ENCODE assay signal across 8 cellular contexts in the genomic region with DNA sequence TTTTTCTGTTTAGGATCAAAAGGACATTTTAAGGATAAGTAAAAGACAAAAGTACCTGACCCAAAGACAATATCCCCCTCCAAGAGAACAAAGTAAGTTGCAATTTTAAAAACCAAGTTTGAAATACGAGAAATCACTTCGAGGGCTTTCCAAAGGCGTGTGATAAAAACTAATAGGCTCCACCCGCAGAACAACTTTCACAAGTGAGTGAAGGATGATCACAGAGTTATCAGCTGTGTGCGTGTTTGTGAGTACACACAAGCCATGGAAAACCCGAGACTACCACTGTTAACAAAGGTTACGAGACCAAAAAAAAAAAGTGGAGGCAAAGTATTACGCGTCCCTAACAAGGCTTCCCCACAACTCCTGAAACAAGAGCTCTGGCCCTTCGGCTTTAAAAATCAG. TPM values are rescaled to one million over a fixed set of nuclear protein-coding genes. Genes with fewer than 3 reads are reported as not detected.
A peak's percentile ranks its signal among the peaks of the same experiment; 100 is the strongest.
DNase-seq lines count a peak whose midpoint lies in the region; ATAC-seq, FAIRE-seq and TF ChIP-seq lines count a peak whose summit lies in the region.

No MANE protein-coding gene starts in this region.

- DNase-seq in GM04503 (ENCODE audit: low read depth) (peak; percentile 22), K562 (ENCODE audit: extremely low read depth in 1 of 4, low spot score in 3 of 4) (peak in 1 of 4 experiments; percentile 47), kidney glomerular epithelial cell (lab: John Stamatoyannopoulos, UW) (peak; percentile 42), putamen (ENCODE audit: low spot score) (no peak), NCI-H187 (lab: John Stamatoyannopoulos, UW) (no peak), T1000 (lab: John Stamatoyannopoulos, UW) (no peak)

- TF ChIP-seq EP300 in K562 (IDR thresholded peaks at IDR 0.05; ENCODE audit: low read length): no peak

- no peaks in the 10 kb centered on the region for H3K9me3 Mint-ChIP-seq in IgD-negative memory B cell

- H3K4me2 ChIP-seq in K562 (ENCODE audit: insufficient read depth, low read length): peak overlapping the region; percentile 86

- H3K27me3 ChIP-seq in K562 (ENCODE audit: control insufficient read depth in 2 of 2, insufficient read depth in 2 of 2, low read length in 2 of 2): no peaks in the 10 kb centered on the region
- H3K27me3 ChIP-seq in subcutaneous abdominal adipose tissue (ENCODE audit: control insufficient read depth in 5 of 5, insufficient read depth in 4 of 5, low read length in 5 of 5): no peaks in the 10 kb centered on the region

- H3K4me3 Mint-ChIP-seq in IgD-negative memory B cell: peak overlapping the region; percentile 92 to 97 (median 96)

- CTCF ChIA-PET in K562 (lab: Yijun Ruan, JAX; ENCODE audit: low intra/inter-chr PET ratio): no interaction called here

- TF ChIP-seq POLR2A in K562 (conservative IDR thresholded peaks at IDR 0.05): no peak

- H3K36me3 ChIP-seq in K562 (ENCODE audit: control insufficient read depth, insufficient read depth, low read length) (no peaks in the 10 kb centered on the region; the same call in 2 of the 3 replicates), subcutaneous abdominal adipose tissue (ENCODE audit: control insufficient read depth in 5 of 5, insufficient read depth in 5 of 5, low read length in 5 of 5) (no peaks in the 10 kb centered on the region)

- peaks cover 10% of the 10 kb centered on the region; the same call in 1 of the 2 replicates for H4K20me1 ChIP-seq in K562 (replicated peaks; ENCODE audit: control insufficient read depth, insufficient read depth, low read length)

- H3K27ac ChIP-seq in K562 (ENCODE audit: extremely low read depth, low read depth, low read length) (peak overlapping the region; percentile 86), subcutaneous abdominal adipose tissue (ENCODE audit: low read depth, low read length) (peak overlapping the region; percentile 96)

- H3K36me3 Mint-ChIP-seq in IgD-negative memory B cell: peaks cover 2% of the 10 kb centered on the region

- H3K4me1 Mint-ChIP-seq in IgD-negative memory B cell: peaks cover 39 to 55% (median 48%) of the 10 kb centered on the region in 3 donors

- H3K4me1 ChIP-seq in K562 (replicated peaks in 1 of 2; ENCODE audit: control insufficient read depth in 2 of 2, insufficient read depth in 2 of 2, low read length in 2 of 2) (peaks cover 15 to 30% of the 10 kb centered on the region in 2 experiments), subcutaneous abdominal adipose tissue (ENCODE audit: control insufficient read depth in 5 of 5, insufficient read depth in 5 of 5, low read length in 5 of 5) (peaks cover 2 to 51% (median 45%) of the 10 kb centered on the region in 5 donors)

- H3K27me3 Mint-ChIP-seq in IgD-negative memory B cell: no peaks in the 10 kb centered on the region

- intact Hi-C loops in K562 (cut with micrococcal nuclease): loop anchor here (5.0 kb wide), 3 partner anchors 32 to 157 kb away; no protein-coding TSS in a partner anchor

- no peak for TF ChIP-seq CTCF in K562 (IDR thresholded peaks at IDR 0.05 in 2 of 3, conservative IDR thresholded peaks at IDR 0.05 in 1 of 3; ENCODE audit: insufficient read depth in 2 of 3, low read depth in 1 of 3, low read length in 3 of 3)

- peak overlapping the region; percentile 84 for H2AFZ ChIP-seq in K562 (ENCODE audit: low read depth, low read length)

- peak; percentile 4 for ATAC-seq in K562

- no peak for TF ChIP-seq RAD21 in K562 (CRISPR knock-in tag; conservative IDR thresholded peaks at IDR 0.05 in 1 of 2, IDR thresholded peaks at IDR 0.05 in 1 of 2)

- H3K4me3 ChIP-seq in K562 (peak overlapping the region; percentile 92), subcutaneous abdominal adipose tissue (ENCODE audit: low read depth in 1 of 5, low read length in 5 of 5) (peak overlapping the region; percentile 85 to 88 (median 87))

- peak overlapping the region; percentile 88 to 96 (median 93) for H3K27ac Mint-ChIP-seq in IgD-negative memory B cell

- BruUV-seq in K562 (replicated peaks; lab: Mats Ljungman, UMichigan): no TSS peak

- H3K9me1 ChIP-seq in K562 (ENCODE audit: control insufficient read depth, insufficient read depth, low read length): no peaks in the 10 kb centered on the region

- peak overlapping the region; percentile 84 to 93 for H3K9ac ChIP-seq in K562 (ENCODE audit: insufficient read depth in 1 of 2, low read depth in 2 of 2, low read length in 2 of 2)
- H3K9ac ChIP-seq in subcutaneous abdominal adipose tissue (ENCODE audit: low read length in 5 of 5): peak overlapping the region; percentile 66 to 94 (median 82)

- peaks cover 54% of the 10 kb centered on the region for H3K79me2 ChIP-seq in K562 (ENCODE audit: control insufficient read depth, insufficient read depth, low read length)

- in situ Hi-C loops in K562 (cut with MboI): no loop called here

- 0% methylated on average over 5 of the region's 10 CpGs for WGBS in K562 (ENCODE audit: insufficient coverage, low coverage, missing lambda C conversion rate)

- H3K9me3 ChIP-seq in K562 (replicated peaks; ENCODE audit: control insufficient read depth, insufficient read depth, low read depth, low read length) (no peaks in the 10 kb centered on the region), subcutaneous abdominal adipose tissue (ENCODE audit: control insufficient read depth in 5 of 5, low read length in 5 of 5) (no peaks in the 10 kb centered on the region)

- POLR2A ChIA-PET in K562 (lab: Yijun Ruan, JAX): interaction anchor here (1.0 kb wide), 2 partner anchors 10 to 30 kb away, joined by 3 to 5 read pairs; no protein-coding TSS in a partner anchor

- peak; percentile 60 for FAIRE-seq in K562 (lab: Jason Lieb, UNC)

TF ChIP-seq in K562, 482 proteins besides CTCF, POLR2A, EP300 and RAD21 (continues in another document):
- TF ChIP-seq, protein P1, sequence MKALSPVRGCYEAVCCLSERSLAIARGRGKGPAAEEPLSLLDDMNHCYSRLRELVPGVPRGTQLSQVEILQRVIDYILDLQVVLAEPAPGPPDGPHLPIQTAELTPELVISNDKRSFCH (CRISPR knock-in tag; IDR thresholded peaks at IDR 0.05): no peak
- TF ChIP-seq, protein P1 (tag; IDR thresholded peaks at IDR 0.05): no peak
- no peak for TF ChIP-seq RBM25 (IDR thresholded peaks at IDR 0.05; ENCODE audit: low read depth, low read length, severe bottlenecking)
- 0 out of 2 replicates have a peak, but pooled peaks have one; percentile 48 for TF ChIP-seq HMBOX1 (IDR thresholded peaks at IDR 0.05)
- no peak for TF ChIP-seq MNT (conservative IDR thresholded peaks at IDR 0.05)
- TF ChIP-seq ZFP91 (CRISPR knock-in tag; IDR thresholded peaks at IDR 0.05): peak; percentile 85; the same call in 1 of the 2 replicates

RNA-seq across cellular contexts. Expression of gene SMAD2, which starts 0.8 kb away (rescaled TPM):
- 57.9 TPM for polyA plus RNA-seq in IgD-negative memory B cell
- 38.9 and 78.1 TPM in 2 replicates for total RNA-seq in K562 (2011; cell fraction: chromatin; rRNA removed; ENCODE audit: low replicate concordance)
- 12.2 and 14.9 TPM in 2 replicates for total RNA-seq in K562 (2011; cell fraction: nucleolus; rRNA removed)
- 20.8 and 37.4 TPM in 2 replicates for total RNA-seq in K562 (2011; cell fraction: nucleoplasm; rRNA removed)
- 23.7 and 24.8 TPM in 2 replicates for total RNA-seq in K562 (2014; rRNA removed)
- 49.4 and 52.6 TPM in 2 replicates for total RNA-seq in K562 (2014; rRNA removed; fragmentation: Illumina TruSeq; extraction: Trizol)
- total RNA-seq in K562 (2015; rRNA removed; fragmentation: Illumina TruSeq; extraction: Trizol): 43.7 and 45.1 TPM in 2 replicates
- total RNA-seq in K562 (2021): 45.1 and 49.6 TPM in 2 replicates
- polyA plus RNA-seq in K562 (2011; rRNA removed): 41.4 and 47.7 TPM in 2 replicates
- polyA plus RNA-seq in K562 (2011; cell fraction: cytosol; rRNA removed): 16.2 and 29.4 TPM in 2 replicates
- 33.2 and 68.9 TPM in 2 replicates for polyA plus RNA-seq in K562 (2011; cell fraction: nucleus; rRNA removed)
- polyA plus RNA-seq in K562 (2012): 26.5 and 30.2 TPM in 2 replicates
- 31.7 and 33.7 TPM in 2 replicates for polyA plus RNA-seq in K562 (2014; fragmentation: Illumina TruSeq; extraction: Trizol)
- polyA plus RNA-seq in K562 (2014; fragmentation: Nextera tagmentation; extraction: Ambion mirVana): 10 to 100 TPM in 1 of 2 experiments, 1 to 10 TPM in 1; 9.2 to 16.7 TPM
- polyA plus RNA-seq in K562 (2014; rRNA removed): 19.3 and 22.3 TPM in 2 replicates
- polyA minus RNA-seq in K562 (2011; rRNA and poly(A)+ RNA removed): 119 and 154 TPM in 2 replicates
- 34.2 and 39.7 TPM in 2 replicates for polyA minus RNA-seq in K562 (2011; cell fraction: cytosol; rRNA and poly(A)+ RNA removed)
- polyA minus RNA-seq in K562 (2011; cell fraction: nucleus; rRNA and poly(A)+ RNA removed): 16.4 and 43.1 TPM in 2 replicates

Comparison
In these comparisons a context has a peak if more than half of its experiments do, and no peak if none do; other contexts are left out.
1. DNase-seq: peak in GM04503 (single experiment) and kidney glomerular epithelial cell (single experiment); none in putamen (single experiment), NCI-H187 (0 of 2) and T1000 (single experiment).